17 cellular contexts compared by ENCODE assay signal in genomic region chr14:83548061-83548839, GRCh38.
DNase-seq lines count a peak whose midpoint lies in the region; TF ChIP-seq lines count a peak whose summit lies in the region.
"Had no signal": no experiment of that assay in that cellular context is flagged by ENCODE, and none has a peak within 500 bp of the region (broad histone marks: within the 10 kb centered on the region; RNA-seq: fewer than 3 reads in every experiment).

No MANE protein-coding gene starts in this region.

- H3K4me3 ChIP-seq in foreskin fibroblast (ENCODE audit: low read depth in 1 of 2, low read length in 2 of 2) (no peak overlapping the region), retinal pigment epithelial cell (ENCODE audit: low read length) (no peak overlapping the region), dorsolateral prefrontal cortex (no peak overlapping the region)
- H3K4me3 ChIP-seq: sigmoid colon had no signal

- H3K23ac ChIP-seq in H9 (ENCODE audit: insufficient read length, low read depth, low read length) = no peak overlapping the region

- H3K56ac ChIP-seq in H9 (ENCODE audit: insufficient read length, low read depth, low read length) = no peak overlapping the region

- no peak overlapping the region for H3K4me2 ChIP-seq in H9 (ENCODE audit: insufficient read depth, insufficient read length, low read length)

- no peak overlapping the region for H2AK5ac ChIP-seq in H9 (ENCODE audit: insufficient read length, low read length)

- no peak overlapping the region for H4K91ac ChIP-seq in H9 (ENCODE audit: insufficient read length, low read depth, low read length)

- H2BK120ac ChIP-seq in H9 (ENCODE audit: low read depth, low read length, poor library complexity, severe bottlenecking) = no peak overlapping the region

- H2BK20ac ChIP-seq in H9 (ENCODE audit: low read depth, low read length, poor library complexity, severe bottlenecking) = no peak overlapping the region

- no peak overlapping the region for H3K9ac ChIP-seq in H9 (ENCODE audit: extremely low read depth, insufficient read length, low read length)

- no peaks in the 10 kb centered on the region for H3K79me1 ChIP-seq in H9 (ENCODE audit: insufficient read depth, low read depth, low read length, poor library complexity, severe bottlenecking)

- WGBS in H9 (ENCODE audit: extremely low coverage, insufficient read length, low lambda C conversion rate) = no CpG with 5 or more reads among the region's 5 CpGs

- no peak overlapping the region for H3K14ac ChIP-seq in H9 (ENCODE audit: insufficient read depth, low read length)

- intact Hi-C loops in dorsolateral prefrontal cortex (cut with DNase I) = no loop called here

- H4K8ac ChIP-seq in H9 (replicated peaks; ENCODE audit: insufficient read length, low read depth, low read length) = no peak overlapping the region

- H2BK15ac ChIP-seq in H9 (ENCODE audit: low read depth, low read length) = no peak overlapping the region

- no peaks in the 10 kb centered on the region for H3K4me1 ChIP-seq in H9 (ENCODE audit: insufficient read depth, low read length)
- H3K4me1 ChIP-seq: BE2C had no signal

- H3K4me1 Mint-ChIP-seq in HFFc6 (ENCODE audit: low read depth) (peaks cover 16% of the 10 kb centered on the region; the same call in 1 of the 2 replicates), H9 (no peaks in the 10 kb centered on the region)
- H3K4me1 Mint-ChIP-seq in activated CD4-positive, alpha-beta memory T cell treated with anti-CD3 and anti-CD28 coated beads, Interleukin-2, amount 10 ng/mL, durations not matched to agents 7 days and 5 days = no peaks in the 10 kb centered on the region
- H3K4me1 Mint-ChIP-seq: activated naive CD8-positive, alpha-beta T cell treated with anti-CD3 and anti-CD28 coated beads for 36 hours; IgD-negative memory B cell had no signal

- H3K79me2 ChIP-seq in H9 (ENCODE audit: insufficient read depth, low read length) = no peaks in the 10 kb centered on the region

- H4K5ac ChIP-seq in H9 (ENCODE audit: insufficient read length, low read depth, low read length) = no peak overlapping the region

- no peaks in the 10 kb centered on the region for H3K27me3 Mint-ChIP-seq in HFFc6 (ENCODE audit: insufficient read depth)
- H3K27me3 Mint-ChIP-seq in H9 (ENCODE audit: low read depth) = no peaks in the 10 kb centered on the region
- H3K27me3 Mint-ChIP-seq in activated CD4-positive, alpha-beta memory T cell treated with anti-CD3 and anti-CD28 coated beads, Interleukin-2, amount 10 ng/mL, durations not matched to agents 7 days and 5 days = no peaks in the 10 kb centered on the region
- H3K27me3 Mint-ChIP-seq: activated naive CD8-positive, alpha-beta T cell treated with anti-CD3 and anti-CD28 coated beads for 36 hours; IgD-negative memory B cell had no signal

- H3K36me3 Mint-ChIP-seq in HFFc6 (ENCODE audit: low read depth) = no peaks in the 10 kb centered on the region; the same call in 1 of the 2 replicates
- H3K36me3 Mint-ChIP-seq in H9 (ENCODE audit: insufficient read depth in 1 of 3, low read depth in 3 of 3) = no peaks in the 10 kb centered on the region
- no peaks in the 10 kb centered on the region for H3K36me3 Mint-ChIP-seq in activated CD4-positive, alpha-beta memory T cell treated with anti-CD3 and anti-CD28 coated beads, Interleukin-2, amount 10 ng/mL, durations not matched to agents 7 days and 5 days (ENCODE audit: low read depth)
- H3K36me3 Mint-ChIP-seq: activated naive CD8-positive, alpha-beta T cell treated with anti-CD3 and anti-CD28 coated beads for 36 hours; IgD-negative memory B cell had no signal

- no peak overlapping the region for H3T11ph ChIP-seq in H9 (ENCODE audit: low read length)

- no peaks in the 10 kb centered on the region for H3K27me3 ChIP-seq in dorsolateral prefrontal cortex
- no peaks in the 10 kb centered on the region for H3K27me3 ChIP-seq in H9 (ENCODE audit: insufficient read depth, low read length)
- H3K27me3 ChIP-seq: BE2C, neutrophil, sigmoid colon had no signal

- H3K4ac ChIP-seq in H9 (ENCODE audit: low read depth, low read length) = no peak overlapping the region

- H3K23me2 ChIP-seq in H9 (ENCODE audit: insufficient read length, low read depth, low read length, poor library complexity, severe bottlenecking) = no peaks in the 10 kb centered on the region

- H3K9me3 ChIP-seq in H9 (ENCODE audit: control insufficient read depth, low read depth, low read length) = no peaks in the 10 kb centered on the region
- H3K9me3 ChIP-seq: BE2C, neutrophil, sigmoid colon had no signal

- TF ChIP-seq CTCF in HFFc6 (IDR thresholded peaks at IDR 0.05) (no peak), foreskin fibroblast (IDR thresholded peaks at IDR 0.05; ENCODE audit: low read depth, low read length) (no peak), retinal pigment epithelial cell (conservative IDR thresholded peaks at IDR 0.05; ENCODE audit: low read depth, low read length) (no peak), dorsolateral prefrontal cortex (IDR thresholded peaks at IDR 0.05 in 54 of 56, conservative IDR thresholded peaks at IDR 0.05 in 2 of 56; ENCODE audit: low read depth in 1 of 56, partially characterized antibody in 56 of 56) (no peak), H9 (conservative IDR thresholded peaks at IDR 0.05) (no peak)

- no peak overlapping the region for H2BK5ac ChIP-seq in H9 (ENCODE audit: insufficient read length, low read length)

- no peaks in the 10 kb centered on the region for H4K20me1 ChIP-seq in H9 (ENCODE audit: control insufficient read depth, insufficient read depth, insufficient read length)

- H2BK12ac ChIP-seq in H9 (ENCODE audit: insufficient read length, low read depth, low read length) = no peak overlapping the region

- peak overlapping the region; percentile 11; the same call in 1 of the 2 replicates for H3K27ac Mint-ChIP-seq in HFFc6
- H3K27ac Mint-ChIP-seq in H9 = no peak overlapping the region
- no peak overlapping the region for H3K27ac Mint-ChIP-seq in activated CD4-positive, alpha-beta memory T cell treated with anti-CD3 and anti-CD28 coated beads, Interleukin-2, amount 10 ng/mL, durations not matched to agents 7 days and 5 days
- H3K27ac Mint-ChIP-seq: activated naive CD8-positive, alpha-beta T cell treated with anti-CD3 and anti-CD28 coated beads for 36 hours; IgD-negative memory B cell had no signal

- no peak overlapping the region for H3K18ac ChIP-seq in H9 (ENCODE audit: insufficient read length, low read depth, low read length)

- H3K27ac ChIP-seq in dorsolateral prefrontal cortex (no peak overlapping the region), H9 (ENCODE audit: insufficient read length, low read depth, low read length) (no peak overlapping the region)
- H3K27ac ChIP-seq: neutrophil, sigmoid colon had no signal

- POLR2A ChIA-PET in activated CD4-positive, alpha-beta memory T cell treated with anti-CD3 and anti-CD28 coated beads, Interleukin-2, amount 10 ng/mL, durations not matched to agents 7 days and 5 days (lab: Charles Lee) = no interaction called here

- H3K4me3 Mint-ChIP-seq in HFFc6 (no peak overlapping the region), H9 (no peak overlapping the region)
- no peak overlapping the region for H3K4me3 Mint-ChIP-seq in activated CD4-positive, alpha-beta memory T cell treated with anti-CD3 and anti-CD28 coated beads, Interleukin-2, amount 10 ng/mL, durations not matched to agents 7 days and 5 days
- H3K4me3 Mint-ChIP-seq: activated naive CD8-positive, alpha-beta T cell treated with anti-CD3 and anti-CD28 coated beads for 36 hours; IgD-negative memory B cell had no signal

- DNase-seq in HFFc6 = peak; percentile 50
- DNase-seq in amniotic epithelial cell (ENCODE audit: low read depth) = peak; percentile 52
- DNase-seq in foreskin fibroblast = peak; percentile 67 to 74
- DNase-seq in retinal pigment epithelial cell (ENCODE audit: low read depth) = peak; percentile 31
- DNase-seq in dorsolateral prefrontal cortex = no peak
- no peak for DNase-seq in H9
- DNase-seq in activated CD4-positive, alpha-beta memory T cell treated with anti-CD3 and anti-CD28 coated beads, Interleukin-2, amount 10 ng/mL, durations not matched to agents 7 days and 5 days = no peak
- DNase-seq: activated CD4-positive, alpha-beta T cell treated with anti-CD3 and anti-CD28 coated beads for 4 hours; activated naive CD8-positive, alpha-beta T cell treated with anti-CD3 and anti-CD28 coated beads for 36 hours; BE2C; DMS53; NCI-H1092; SIG-M5; sigmoid colon; T-helper 9 cell had no signal

- no peak overlapping the region for H2AFZ ChIP-seq in H9 (ENCODE audit: low read length)

- H3K9me3 Mint-ChIP-seq in HFFc6 (peaks cover 5% of the 10 kb centered on the region; the same call in 1 of the 2 replicates), H9 (no peaks in the 10 kb centered on the region)
- peaks cover 9% of the 10 kb centered on the region for H3K9me3 Mint-ChIP-seq in activated CD4-positive, alpha-beta memory T cell treated with anti-CD3 and anti-CD28 coated beads, Interleukin-2, amount 10 ng/mL, durations not matched to agents 7 days and 5 days

- CTCF ChIA-PET in activated CD4-positive, alpha-beta memory T cell treated with anti-CD3 and anti-CD28 coated beads, Interleukin-2, amount 10 ng/mL, durations not matched to agents 7 days and 5 days (lab: Charles Lee) = no interaction called here

Comparison
In these comparisons a context has a peak if more than half of its experiments do, and no peak if none do; other contexts are left out.
1. DNase-seq: peak in HFFc6 (single experiment), amniotic epithelial cell (single experiment), foreskin fibroblast (2 of 2) and retinal pigment epithelial cell (single experiment); none in dorsolateral prefrontal cortex (0 of 10), H9 (single experiment) and activated CD4-positive, alpha-beta memory T cell treated with anti-CD3 and anti-CD28 coated beads, Interleukin-2, amount 10 ng/mL, durations not matched to agents 7 days and 5 days (single experiment).